Comparison of ENCODE assay signal across 1 cellular context in genomic region chr6:136226027-136226673, GRCh38.
TF ChIP-seq lines count a peak whose summit lies in the region.

No MANE protein-coding gene starts in this region.

TF ChIP-seq in K562, 482 proteins besides CTCF, POLR2A, EP300 and RAD21 (continued from another document):
- TF ChIP-seq CHD7 (IDR thresholded peaks at IDR 0.05; ENCODE audit: low read depth, low read length) (no peak), ZNF316 (IDR thresholded peaks at IDR 0.05) (no peak), SRF (CRISPR knock-in tag; IDR thresholded peaks at IDR 0.05) (no peak), ELF4 (CRISPR knock-in tag; IDR thresholded peaks at IDR 0.05) (no peak), USF1 (CRISPR knock-in tag; IDR thresholded peaks at IDR 0.05) (no peak), JUNB (CRISPR knock-in tag; conservative IDR thresholded peaks at IDR 0.05) (no peak), NFE2 (IDR thresholded peaks at IDR 0.05; ENCODE audit: low read depth) (no peak), SNIP1 (IDR thresholded peaks at IDR 0.05; ENCODE audit: low read depth) (no peak), FOXA3 (CRISPR knock-in tag; conservative IDR thresholded peaks at IDR 0.05 in 1 of 2, IDR thresholded peaks at IDR 0.05 in 1 of 2) (no peak), CBX2 (IDR thresholded peaks at IDR 0.05; ENCODE audit: insufficient read depth, low read length, poor library complexity, severe bottlenecking) (no peak), SMAD1 (IDR thresholded peaks at IDR 0.05; ENCODE audit: low read depth, low read length, partially characterized antibody) (no peak), HDAC1 (IDR thresholded peaks at IDR 0.05) (no peak), XRCC3 (IDR thresholded peaks at IDR 0.05) (no peak), KLF6 (CRISPR knock-in tag; IDR thresholded peaks at IDR 0.05; ENCODE audit: borderline replicate concordance) (no peak), MAX (CRISPR knock-in tag; IDR thresholded peaks at IDR 0.05) (no peak), ZNF212 (CRISPR knock-in tag; IDR thresholded peaks at IDR 0.05) (no peak), KDM1A (IDR thresholded peaks at IDR 0.05) (no peak), ZZZ3 (IDR thresholded peaks at IDR 0.05) (no peak), ZNF395 (CRISPR knock-in tag; IDR thresholded peaks at IDR 0.05) (peak; percentile 27; the same call in 1 of the 2 replicates), MAFF (IDR thresholded peaks at IDR 0.05; ENCODE audit: low read length) (no peak), ELF2 (CRISPR knock-in tag; IDR thresholded peaks at IDR 0.05) (no peak), THRAP3 (IDR thresholded peaks at IDR 0.05; ENCODE audit: borderline replicate concordance) (no peak), GATAD2A (IDR thresholded peaks at IDR 0.05) (no peak), RBBP5 (IDR thresholded peaks at IDR 0.05; ENCODE audit: borderline replicate concordance, insufficient read depth, low read length, poor library complexity, severe bottlenecking) (no peak), ETV5 (CRISPR knock-in tag; IDR thresholded peaks at IDR 0.05; ENCODE audit: low read depth) (no peak), KDM4B (IDR thresholded peaks at IDR 0.05; ENCODE audit: borderline replicate concordance in 2 of 2, low read depth in 1 of 2) (no peak), RAD51 (IDR thresholded peaks at IDR 0.05; ENCODE audit: borderline replicate concordance, low read depth) (no peak), ZNF174 (CRISPR knock-in tag; IDR thresholded peaks at IDR 0.05) (no peak), CEBPB (tag; IDR thresholded peaks at IDR 0.05) (peak; percentile 96), SRSF1 (IDR thresholded peaks at IDR 0.05; ENCODE audit: low read depth, low read length) (no peak), MYBL2 (IDR thresholded peaks at IDR 0.05; ENCODE audit: low read depth) (no peak), MYBL2 (CRISPR knock-in tag; IDR thresholded peaks at IDR 0.05; ENCODE audit: borderline replicate concordance) (no peak), ATF3 (IDR thresholded peaks at IDR 0.05) (no peak; the same call in 1 of the 2 replicates), ATF3 (CRISPR knock-in tag; conservative IDR thresholded peaks at IDR 0.05) (peak; percentile 67; the same call in 1 of the 2 replicates), BDP1 (IDR thresholded peaks at IDR 0.05; ENCODE audit: insufficient read depth, insufficient read length) (no peak), HOMEZ (CRISPR knock-in tag; IDR thresholded peaks at IDR 0.05) (no peak), SREBF1 (IDR thresholded peaks at IDR 0.05; ENCODE audit: borderline replicate concordance, low read depth, low read length) (no peak), ZBTB12 (CRISPR knock-in tag; IDR thresholded peaks at IDR 0.05) (no peak), POU5F1 (IDR thresholded peaks at IDR 0.05; ENCODE audit: borderline replicate concordance, low read depth, low read length, partially characterized antibody) (no peak)
